In the genomic region with DNA sequence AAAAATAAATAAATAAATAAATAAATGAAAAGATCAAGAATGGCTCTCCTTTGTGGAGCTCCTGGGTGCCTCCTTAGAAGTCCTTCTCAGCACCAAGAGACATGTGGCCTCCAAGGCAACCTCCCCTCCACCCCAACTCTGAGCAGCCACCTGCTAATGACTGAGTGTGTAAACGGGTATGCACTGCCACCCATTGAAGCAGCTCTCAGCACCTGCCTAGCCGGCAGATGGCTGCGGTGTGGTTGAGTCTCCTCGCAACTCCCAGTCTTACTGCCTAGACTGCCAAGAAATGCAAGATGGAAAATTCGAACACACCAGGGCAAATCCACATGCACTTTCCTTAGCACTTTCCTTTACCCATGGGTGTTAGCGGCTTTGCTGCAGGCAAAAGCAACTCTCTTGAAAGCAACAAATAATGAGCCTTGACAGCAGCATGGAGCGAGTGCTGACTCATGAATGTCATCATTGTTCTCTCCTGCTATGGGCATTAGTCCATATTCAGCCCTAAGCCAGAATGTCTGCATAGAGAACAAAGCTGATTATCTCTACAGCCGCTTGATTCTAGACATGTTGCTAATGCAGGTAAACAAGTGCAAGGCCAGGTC, we compare ENCODE assay signal across 14 cellular contexts.
DNase-seq lines count a peak whose midpoint lies in the region; ATAC-seq and FAIRE-seq lines count a peak whose summit lies in the region.
"Had no signal": no experiment of that assay in that cellular context is flagged by ENCODE, and none has a peak within 500 bp of the region (broad histone marks: within the 10 kb centered on the region; RNA-seq: fewer than 3 reads in every experiment).

No MANE protein-coding gene starts in this region.

- DNase-seq in NCI-H524 (lab: John Stamatoyannopoulos, UW): peak; percentile 12 to 57
- no peak for DNase-seq in NCI-H524 treated with DMSO at 0.1 percent for 48 hours (lab: John Stamatoyannopoulos, UW)
- peak; percentile 21 for DNase-seq in RCC 7860 (ENCODE audit: low spot score)
- peak; percentile 92 for DNase-seq in foreskin melanocyte
- DNase-seq in stimulated activated CD4-positive, alpha-beta T cell treated with anti-CD3 and anti-CD28 coated beads, Interleukin-2, amount 100 ng/mL, for 48 hours: no peak
- DNase-seq: ACHN; activated CD8-positive, alpha-beta T cell treated with anti-CD3 and anti-CD28 coated beads, Interleukin-2, amount 10 ng/mL, durations not matched to agents 7 days and 5 days; activated naive CD8-positive, alpha-beta T cell treated with anti-CD3 and anti-CD28 coated beads, Interleukin-2, amount 10 ng/mL, durations not matched to agents 7 days and 5 days; nephron progenitor cell; stimulated activated CD4-positive, alpha-beta T cell treated with anti-CD3 and anti-CD28 coated beads, Interleukin-1b, Interleukin-23, amount 100 ng/mL, for 48 hours; stimulated activated naive CD8-positive, alpha-beta T cell treated with anti-CD3 and anti-CD28 coated beads, Interleukin-15, amount 100 ng/mL, for 72 hours had no signal

- H3K27me3 Mint-ChIP-seq in activated T-helper 17 cell treated with anti-CD3 and anti-CD28 coated beads, Interleukin-2, amount 50 U/mL, for 72 hours: no peaks in the 10 kb centered on the region
- H3K27me3 Mint-ChIP-seq: activated naive CD8-positive, alpha-beta T cell treated with anti-CD3 and anti-CD28 coated beads, Interleukin-2, amount 10 ng/mL, durations not matched to agents 7 days and 5 days; stimulated activated naive CD8-positive, alpha-beta T cell treated with anti-CD3 and anti-CD28 coated beads, Interleukin-15, amount 100 ng/mL, for 72 hours had no signal

- peaks cover 12% of the 10 kb centered on the region for H3K9me3 Mint-ChIP-seq in activated T-helper 17 cell treated with anti-CD3 and anti-CD28 coated beads, Interleukin-2, amount 50 U/mL, for 72 hours
- H3K9me3 Mint-ChIP-seq: nephron progenitor cell had no signal

- H3K4me1 Mint-ChIP-seq in activated T-helper 17 cell treated with anti-CD3 and anti-CD28 coated beads, Interleukin-2, amount 50 U/mL, for 72 hours: no peaks in the 10 kb centered on the region
- H3K4me1 Mint-ChIP-seq: activated naive CD8-positive, alpha-beta T cell treated with anti-CD3 and anti-CD28 coated beads, Interleukin-2, amount 10 ng/mL, durations not matched to agents 7 days and 5 days had no signal

- H3K4me3 Mint-ChIP-seq in activated T-helper 17 cell treated with anti-CD3 and anti-CD28 coated beads, Interleukin-2, amount 50 U/mL, for 72 hours: no peak overlapping the region
- H3K4me3 Mint-ChIP-seq: activated CD8-positive, alpha-beta T cell treated with anti-CD3 and anti-CD28 coated beads, Interleukin-2, amount 10 ng/mL, durations not matched to agents 7 days and 5 days; activated naive CD8-positive, alpha-beta T cell treated with anti-CD3 and anti-CD28 coated beads, Interleukin-2, amount 10 ng/mL, durations not matched to agents 7 days and 5 days; nephron progenitor cell; stimulated activated naive CD8-positive, alpha-beta T cell treated with anti-CD3 and anti-CD28 coated beads, Interleukin-15, amount 100 ng/mL, for 72 hours had no signal

- FAIRE-seq in RCC 7860 (lab: Jason Lieb, UNC): no peak

- H3K27ac Mint-ChIP-seq in activated T-helper 17 cell treated with anti-CD3 and anti-CD28 coated beads, Interleukin-2, amount 50 U/mL, for 72 hours: no peak overlapping the region
- H3K27ac Mint-ChIP-seq: activated CD8-positive, alpha-beta T cell treated with anti-CD3 and anti-CD28 coated beads, Interleukin-2, amount 10 ng/mL, durations not matched to agents 7 days and 5 days; activated naive CD8-positive, alpha-beta T cell treated with anti-CD3 and anti-CD28 coated beads, Interleukin-2, amount 10 ng/mL, durations not matched to agents 7 days and 5 days; stimulated activated naive CD8-positive, alpha-beta T cell treated with anti-CD3 and anti-CD28 coated beads, Interleukin-15, amount 100 ng/mL, for 72 hours had no signal

- no peak for ATAC-seq in activated T-helper 17 cell treated with anti-CD3 and anti-CD28 coated beads, Interleukin-2, amount 50 U/mL, for 72 hours (replicated peaks)
- no peak for ATAC-seq in HG03457 (IDR thresholded peaks at IDR 0.05; ENCODE audit: unreplicated experiment)
- no peak for ATAC-seq in HG02798 (IDR thresholded peaks at IDR 0.05; ENCODE audit: poor library complexity, unreplicated experiment)
- ATAC-seq: activated CD8-positive, alpha-beta T cell treated with anti-CD3 and anti-CD28 coated beads, Interleukin-2, amount 10 ng/mL, durations not matched to agents 7 days and 5 days; stimulated activated naive CD8-positive, alpha-beta T cell treated with anti-CD3 and anti-CD28 coated beads, Interleukin-15, amount 100 ng/mL, for 72 hours had no signal

- H3K36me3 Mint-ChIP-seq in activated T-helper 17 cell treated with anti-CD3 and anti-CD28 coated beads, Interleukin-2, amount 50 U/mL, for 72 hours (ENCODE audit: low read depth): no peaks in the 10 kb centered on the region
- H3K36me3 Mint-ChIP-seq: activated naive CD8-positive, alpha-beta T cell treated with anti-CD3 and anti-CD28 coated beads, Interleukin-2, amount 10 ng/mL, durations not matched to agents 7 days and 5 days had no signal

Comparison
In these comparisons a context has a peak if more than half of its experiments do, and no peak if none do; other contexts are left out.
1. DNase-seq: peak in NCI-H524 (2 of 2), RCC 7860 (single experiment) and foreskin melanocyte (single experiment); none in NCI-H524 treated with DMSO at 0.1 percent for 48 hours (single experiment) and stimulated activated CD4-positive, alpha-beta T cell treated with anti-CD3 and anti-CD28 coated beads, Interleukin-2, amount 100 ng/mL, for 48 hours (0 of 2).